ENCODE assay signal across 8 cellular contexts in genomic region chr7:77697535-77697831, GRCh38. TPM values are rescaled to one million over a fixed set of nuclear protein-coding genes. Genes with fewer than 3 reads are reported as not detected.
DNase-seq lines count a peak whose midpoint lies in the region; ATAC-seq and TF ChIP-seq lines count a peak whose summit lies in the region.

No MANE protein-coding gene starts in this region.

- no peak for ATAC-seq in stimulated activated naive CD8-positive, alpha-beta T cell treated with anti-CD3 and anti-CD28 coated beads, Interleukin-15, Interleukin-2, amounts not matched to agents 100 U/mL and 50 U/mL, for 24 hours
- ATAC-seq in activated T-cell treated with anti-CD3 and anti-CD28 coated beads, Interleukin-2, amount 50 U/mL, for 4 hours: no peak
- ATAC-seq in psoas muscle: peak in 3 of 4 donors; percentile 29 to 35 (median 30)
- ATAC-seq in GM19455 (IDR thresholded peaks at IDR 0.05; ENCODE audit: unreplicated experiment): no peak

- WGBS in psoas muscle, 3 donors: 1 to 2% (median 1%) methylated on average over 10 of the region's 10 CpGs

- no peak for TF ChIP-seq CTCF in glutamatergic neuron (IDR thresholded peaks at IDR 0.05; ENCODE audit: partially characterized antibody, unreplicated experiment)
- TF ChIP-seq CTCF in psoas muscle (IDR thresholded peaks at IDR 0.05): no peak

- peak overlapping the region; percentile 90 for H3K27ac ChIP-seq in psoas muscle

- H3K27me3 Mint-ChIP-seq in stimulated activated naive CD8-positive, alpha-beta T cell treated with anti-CD3 and anti-CD28 coated beads, Interleukin-15, Interleukin-2, amounts not matched to agents 100 ng/mL and 50 ng/mL, for 24 hours: no peaks in the 10 kb centered on the region
- H3K27me3 Mint-ChIP-seq in activated T-cell treated with anti-CD3 and anti-CD28 coated beads, Interleukin-2, amount 50 U/mL, for 4 hours (ENCODE audit: low read depth): no peaks in the 10 kb centered on the region
- H3K27me3 Mint-ChIP-seq in glutamatergic neuron (ENCODE audit: unreplicated experiment): peaks cover 3% of the 10 kb centered on the region

- peaks cover 16% of the 10 kb centered on the region for H3K36me3 Mint-ChIP-seq in stimulated activated naive CD8-positive, alpha-beta T cell treated with anti-CD3 and anti-CD28 coated beads, Interleukin-15, Interleukin-2, amounts not matched to agents 100 ng/mL and 50 ng/mL, for 24 hours (ENCODE audit: low read depth)
- peaks cover 11% of the 10 kb centered on the region for H3K36me3 Mint-ChIP-seq in activated T-cell treated with anti-CD3 and anti-CD28 coated beads, Interleukin-2, amount 50 U/mL, for 4 hours (ENCODE audit: insufficient read depth)
- H3K36me3 Mint-ChIP-seq in glutamatergic neuron (ENCODE audit: unreplicated experiment): no peaks in the 10 kb centered on the region

- H3K4me3 Mint-ChIP-seq in stimulated activated naive CD8-positive, alpha-beta T cell treated with anti-CD3 and anti-CD28 coated beads, Interleukin-15, Interleukin-2, amounts not matched to agents 100 ng/mL and 50 ng/mL, for 24 hours: peak overlapping the region; percentile 98
- H3K4me3 Mint-ChIP-seq in activated T-cell treated with anti-CD3 and anti-CD28 coated beads, Interleukin-2, amount 50 U/mL, for 4 hours: peak overlapping the region; percentile 99
- peak overlapping the region; percentile 97 for H3K4me3 Mint-ChIP-seq in glutamatergic neuron (ENCODE audit: unreplicated experiment)

- no peaks in the 10 kb centered on the region for H3K27me3 ChIP-seq in psoas muscle (ENCODE audit: insufficient read depth in 3 of 3, low read length in 2 of 3)

- peak overlapping the region; percentile 92 for H3K27ac Mint-ChIP-seq in stimulated activated naive CD8-positive, alpha-beta T cell treated with anti-CD3 and anti-CD28 coated beads, Interleukin-15, Interleukin-2, amounts not matched to agents 100 ng/mL and 50 ng/mL, for 24 hours
- H3K27ac Mint-ChIP-seq in glutamatergic neuron (ENCODE audit: unreplicated experiment): peak overlapping the region; percentile 94

- no peaks in the 10 kb centered on the region for H3K9me3 Mint-ChIP-seq in stimulated activated naive CD8-positive, alpha-beta T cell treated with anti-CD3 and anti-CD28 coated beads, Interleukin-15, Interleukin-2, amounts not matched to agents 100 ng/mL and 50 ng/mL, for 24 hours
- H3K9me3 Mint-ChIP-seq in activated T-cell treated with anti-CD3 and anti-CD28 coated beads, Interleukin-2, amount 50 U/mL, for 4 hours: no peaks in the 10 kb centered on the region
- H3K9me3 Mint-ChIP-seq in glutamatergic neuron (ENCODE audit: unreplicated experiment): peaks cover 9% of the 10 kb centered on the region

- H3K4me1 Mint-ChIP-seq in stimulated activated naive CD8-positive, alpha-beta T cell treated with anti-CD3 and anti-CD28 coated beads, Interleukin-15, Interleukin-2, amounts not matched to agents 100 ng/mL and 50 ng/mL, for 24 hours (ENCODE audit: low read depth): peaks cover 67% of the 10 kb centered on the region
- peaks cover 56% of the 10 kb centered on the region for H3K4me1 Mint-ChIP-seq in activated T-cell treated with anti-CD3 and anti-CD28 coated beads, Interleukin-2, amount 50 U/mL, for 4 hours (ENCODE audit: low read depth)
- H3K4me1 Mint-ChIP-seq in glutamatergic neuron (ENCODE audit: low read depth, unreplicated experiment): peaks cover 28% of the 10 kb centered on the region

- no peaks in the 10 kb centered on the region for H3K9me3 ChIP-seq in psoas muscle

- peak overlapping the region; percentile 76 for H3K4me3 ChIP-seq in psoas muscle

- H3K4me1 ChIP-seq in psoas muscle: peaks cover 37% of the 10 kb centered on the region

- intact Hi-C loops in psoas muscle (cut with DNase I): no loop called here

- no peaks in the 10 kb centered on the region for H3K36me3 ChIP-seq in psoas muscle (ENCODE audit: insufficient read depth in 1 of 2, low read depth in 1 of 2)

- no peak for DNase-seq in stimulated activated naive CD8-positive, alpha-beta T cell treated with anti-CD3 and anti-CD28 coated beads, Interleukin-15, Interleukin-2, amounts not matched to agents 100 U/mL and 50 U/mL, for 24 hours
- DNase-seq in activated T-cell treated with anti-CD3 and anti-CD28 coated beads, Interleukin-2, amount 50 U/mL, for 4 hours: no peak
- no peak for DNase-seq in glutamatergic neuron
- DNase-seq in psoas muscle: peak; percentile 32 to 65
- DNase-seq in activated gamma-delta T cell (lab: John Stamatoyannopoulos, UW): no peak
- DNase-seq in NCI-H524 treated with DMSO at 0.1 percent for 48 hours (lab: John Stamatoyannopoulos, UW): no peak

RNA-seq across cellular contexts. Expression of gene RSBN1L, which starts 1.2 kb away (rescaled TPM):
- total RNA-seq in activated T-cell treated with anti-CD3 and anti-CD28 coated beads, Interleukin-2, amount 50 U/mL, for 4 hours: 10 to 100 TPM; 17.0 to 20.7 (median 17.4) TPM
- total RNA-seq in glutamatergic neuron (ENCODE audit: unreplicated experiment): 27.0 TPM
- total RNA-seq in psoas muscle: 10 to 100 TPM in 1 of 4 donors, 1 to 10 TPM in 3; 7.5 to 10.1 (median 8.6) TPM
- 1 to 10 TPM; 2.0 to 7.8 (median 4.6) TPM for polyA plus RNA-seq in psoas muscle

Comparison
In these comparisons a context has a peak if more than half of its experiments do, and no peak if none do; other contexts are left out.
1. ATAC-seq: peak in psoas muscle (3 of 4); none in stimulated activated naive CD8-positive, alpha-beta T cell treated with anti-CD3 and anti-CD28 coated beads, Interleukin-15, Interleukin-2, amounts not matched to agents 100 U/mL and 50 U/mL, for 24 hours (single experiment), activated T-cell treated with anti-CD3 and anti-CD28 coated beads, Interleukin-2, amount 50 U/mL, for 4 hours (0 of 2) and GM19455 (single experiment).
2. DNase-seq: peak in psoas muscle (2 of 2); none in stimulated activated naive CD8-positive, alpha-beta T cell treated with anti-CD3 and anti-CD28 coated beads, Interleukin-15, Interleukin-2, amounts not matched to agents 100 U/mL and 50 U/mL, for 24 hours (single experiment), activated T-cell treated with anti-CD3 and anti-CD28 coated beads, Interleukin-2, amount 50 U/mL, for 4 hours (single experiment), glutamatergic neuron (single experiment), activated gamma-delta T cell (single experiment) and NCI-H524 treated with DMSO at 0.1 percent for 48 hours (single experiment).
3. Peak in every context shown above with its lines, with median percentiles within 50 percentile points of each other: H3K4me3 Mint-ChIP-seq.